ENCODE assay signal across 20 cellular contexts in genomic region chr2:168432100-168432499, GRCh38. TPM values are rescaled to one million over a fixed set of nuclear protein-coding genes. Genes with fewer than 3 reads are reported as not detected.
DNase-seq lines count a peak whose midpoint lies in the region; ATAC-seq and TF ChIP-seq lines count a peak whose summit lies in the region.
"Had no signal": no experiment of that assay in that cellular context is flagged by ENCODE, and none has a peak within 500 bp of the region (broad histone marks: within the 10 kb centered on the region; RNA-seq: fewer than 3 reads in every experiment).

No MANE protein-coding gene starts in this region.

- H3K9me2 ChIP-seq in SK-N-SH, result no peaks in the 10 kb centered on the region

- no peak overlapping the region for H2AFZ ChIP-seq in SK-N-SH (ENCODE audit: low read depth)

- peaks cover 0 to 40% of the 10 kb centered on the region in 2 experiments; a peak in 2 of 4 replicates for H3K4me1 ChIP-seq in SK-N-SH (ENCODE audit: control insufficient read depth in 1 of 2, insufficient read depth in 2 of 2, low read depth in 1 of 2, low read length in 1 of 2)

- no peak for DNase-seq in SK-N-SH
- DNase-seq in activated naive CD4-positive, alpha-beta T cell treated with Interleukin-2 at 50 U/mL for 16 hours, result no peak
- no peak for DNase-seq in activated T-helper 2 cell treated with anti-CD3 and anti-CD28 coated beads, Interferon-gamma antibody, Interleukin-2, Interleukin-4, amounts not matched to agents 10 μg/mL and 5 μg/mL and 100 μg/mL, durations not matched to agents 14 hours and 24 hours and 36 hours (ENCODE audit: low spot score)
- no peak for DNase-seq in occipital lobe (lab: John Stamatoyannopoulos, UW)
- DNase-seq in chondrocyte (ENCODE audit: low spot score), result no peak
- DNase-seq: AML-193, Caco-2, GDM1, Kasumi-1, NCI-H2081, NCI-H2171 treated with DMSO at 0.1 percent for 48 hours, NCI-H446, NCI-H69, SHP77 had no signal

- H3K4me3 Mint-ChIP-seq in activated naive CD4-positive, alpha-beta T cell treated with anti-CD3 and anti-CD28 coated beads, Interleukin-2, amount 50 U/mL, for 24 hours, result no peak overlapping the region
- H3K4me3 Mint-ChIP-seq in activated T-helper 2 cell treated with anti-CD3 and anti-CD28 coated beads, Interferon-gamma antibody, Interleukin-2, Interleukin-4, amounts not matched to agents 10 μg/mL and 5 μg/mL and 100 μg/mL, durations not matched to agents 14 hours and 24 hours and 36 hours (ENCODE audit: low read depth), result peak overlapping the region; percentile 33
- H3K4me3 Mint-ChIP-seq in stimulated activated naive CD8-positive, alpha-beta T cell treated with anti-CD3 and anti-CD28 coated beads, Interleukin-15, Interleukin-2, amounts not matched to agents 100 ng/mL and 50 ng/mL, for 24 hours, result no peak overlapping the region
- H3K4me3 Mint-ChIP-seq in chondrocyte (ENCODE audit: unreplicated experiment), result no peak overlapping the region
- H3K4me3 Mint-ChIP-seq: IgD-negative memory B cell had no signal

- no peaks in the 10 kb centered on the region for H3K27me3 ChIP-seq in SK-N-SH (ENCODE audit: insufficient read depth)

- CTCF ChIA-PET in SK-N-SH (lab: Yijun Ruan, JAX), result interaction anchor here (1.3 to 5.1 kb wide), 2 partner anchors 84 to 86 kb away, joined by 3 to 17 read pairs; no protein-coding TSS in a partner anchor

- intact Hi-C loops in activated T-helper 2 cell treated with anti-CD3 and anti-CD28 coated beads, Interferon-gamma antibody, Interleukin-2, Interleukin-4, amounts not matched to agents 10 μg/mL and 5 μg/mL and 100 μg/mL, durations not matched to agents 14 hours and 24 hours and 36 hours (cut with micrococcal nuclease), result loop anchor here (1.0 kb wide), 4 partner anchors 24 to 260 kb away; partner anchors contain the start of gene CERS6

- no peak overlapping the region for H3K4me3 ChIP-seq in SK-N-SH (ENCODE audit: low read depth in 2 of 2, low read length in 1 of 2)

- no peak for TF ChIP-seq RAD21 in SK-N-SH (IDR thresholded peaks at IDR 0.05; ENCODE audit: low read length)

- no peaks in the 10 kb centered on the region for H3K36me3 Mint-ChIP-seq in activated naive CD4-positive, alpha-beta T cell treated with anti-CD3 and anti-CD28 coated beads, Interleukin-2, amount 50 U/mL, for 24 hours
- H3K36me3 Mint-ChIP-seq in activated T-helper 2 cell treated with anti-CD3 and anti-CD28 coated beads, Interferon-gamma antibody, Interleukin-2, Interleukin-4, amounts not matched to agents 10 μg/mL and 5 μg/mL and 100 μg/mL, durations not matched to agents 14 hours and 24 hours and 36 hours (ENCODE audit: low read depth), result no peaks in the 10 kb centered on the region
- no peaks in the 10 kb centered on the region for H3K36me3 Mint-ChIP-seq in stimulated activated naive CD8-positive, alpha-beta T cell treated with anti-CD3 and anti-CD28 coated beads, Interleukin-15, Interleukin-2, amounts not matched to agents 100 ng/mL and 50 ng/mL, for 24 hours (ENCODE audit: low read depth)
- no peaks in the 10 kb centered on the region for H3K36me3 Mint-ChIP-seq in chondrocyte (ENCODE audit: low read depth)

- peak overlapping the region in 1 of 2 experiments; percentile 43; a peak in 2 of 4 replicates for H3K27ac ChIP-seq in SK-N-SH (ENCODE audit: low read depth in 2 of 2, low read length in 1 of 2)
- H3K27ac ChIP-seq: 22Rv1, C4-2B had no signal

- no peaks in the 10 kb centered on the region for H3F3A ChIP-seq in SK-N-SH (replicated peaks; ENCODE audit: insufficient read depth)

- H3K9ac ChIP-seq in SK-N-SH, result no peak overlapping the region

- ATAC-seq in SK-N-SH treated with all-trans-retinoic acid at 6 μM for 48 hours, result no peak

- TF ChIP-seq CTCF in SK-N-SH (IDR thresholded peaks at IDR 0.05), result no peak
- TF ChIP-seq CTCF in chondrocyte (IDR thresholded peaks at IDR 0.05), result no peak

- 55% methylated on average over 3 of the region's 3 CpGs for WGBS in SK-N-SH (ENCODE audit: low lambda C conversion rate)

- H3K27ac Mint-ChIP-seq in activated naive CD4-positive, alpha-beta T cell treated with anti-CD3 and anti-CD28 coated beads, Interleukin-2, amount 50 U/mL, for 24 hours, result peak overlapping the region; percentile 44
- H3K27ac Mint-ChIP-seq in activated T-helper 2 cell treated with anti-CD3 and anti-CD28 coated beads, Interferon-gamma antibody, Interleukin-2, Interleukin-4, amounts not matched to agents 10 μg/mL and 5 μg/mL and 100 μg/mL, durations not matched to agents 14 hours and 24 hours and 36 hours, result peak overlapping the region; percentile 70
- peak overlapping the region; percentile 74 for H3K27ac Mint-ChIP-seq in stimulated activated naive CD8-positive, alpha-beta T cell treated with anti-CD3 and anti-CD28 coated beads, Interleukin-15, Interleukin-2, amounts not matched to agents 100 ng/mL and 50 ng/mL, for 24 hours
- no peak overlapping the region for H3K27ac Mint-ChIP-seq in chondrocyte (ENCODE audit: unreplicated experiment)
- H3K27ac Mint-ChIP-seq: IgD-negative memory B cell had no signal

- no peaks in the 10 kb centered on the region for H4K20me1 ChIP-seq in SK-N-SH (ENCODE audit: insufficient read depth)

- no peaks in the 10 kb centered on the region for H3K79me2 ChIP-seq in SK-N-SH (ENCODE audit: insufficient read depth)

- H3K36me3 ChIP-seq in SK-N-SH (replicated peaks in 1 of 2; ENCODE audit: control insufficient read depth in 1 of 2, insufficient read depth in 2 of 2, low read length in 1 of 2), result no peaks in the 10 kb centered on the region

- peak in 1 of 2 experiments; percentile 62; a peak in 1 of 4 replicates for TF ChIP-seq EP300 in SK-N-SH (IDR thresholded peaks at IDR 0.05; ENCODE audit: borderline replicate concordance in 1 of 2, low read depth in 1 of 2, low read length in 1 of 2)

- no peaks in the 10 kb centered on the region for H3K9me3 ChIP-seq in SK-N-SH
- H3K9me3 ChIP-seq: Caco-2 had no signal

- no peaks in the 10 kb centered on the region for H3K9me3 Mint-ChIP-seq in activated naive CD4-positive, alpha-beta T cell treated with anti-CD3 and anti-CD28 coated beads, Interleukin-2, amount 50 U/mL, for 24 hours
- no peaks in the 10 kb centered on the region for H3K9me3 Mint-ChIP-seq in activated T-helper 2 cell treated with anti-CD3 and anti-CD28 coated beads, Interferon-gamma antibody, Interleukin-2, Interleukin-4, amounts not matched to agents 10 μg/mL and 5 μg/mL and 100 μg/mL, durations not matched to agents 14 hours and 24 hours and 36 hours
- peaks cover 4% of the 10 kb centered on the region for H3K9me3 Mint-ChIP-seq in stimulated activated naive CD8-positive, alpha-beta T cell treated with anti-CD3 and anti-CD28 coated beads, Interleukin-15, Interleukin-2, amounts not matched to agents 100 ng/mL and 50 ng/mL, for 24 hours
- no peaks in the 10 kb centered on the region for H3K9me3 Mint-ChIP-seq in chondrocyte (ENCODE audit: low read depth)
- H3K9me3 Mint-ChIP-seq: IgD-negative memory B cell had no signal

- H3K4me1 Mint-ChIP-seq in activated naive CD4-positive, alpha-beta T cell treated with anti-CD3 and anti-CD28 coated beads, Interleukin-2, amount 50 U/mL, for 24 hours, result peaks cover 52% of the 10 kb centered on the region
- peaks cover 40% of the 10 kb centered on the region for H3K4me1 Mint-ChIP-seq in activated T-helper 2 cell treated with anti-CD3 and anti-CD28 coated beads, Interferon-gamma antibody, Interleukin-2, Interleukin-4, amounts not matched to agents 10 μg/mL and 5 μg/mL and 100 μg/mL, durations not matched to agents 14 hours and 24 hours and 36 hours (ENCODE audit: low read depth)
- peaks cover 46% of the 10 kb centered on the region for H3K4me1 Mint-ChIP-seq in stimulated activated naive CD8-positive, alpha-beta T cell treated with anti-CD3 and anti-CD28 coated beads, Interleukin-15, Interleukin-2, amounts not matched to agents 100 ng/mL and 50 ng/mL, for 24 hours (ENCODE audit: low read depth)
- H3K4me1 Mint-ChIP-seq in chondrocyte (ENCODE audit: low read depth), result peaks cover 16% of the 10 kb centered on the region

- POLR2A ChIA-PET in SK-N-SH (lab: Yijun Ruan, JAX), result interaction anchor here (0.6 kb wide), 1 partner anchor 279 kb away, joined by 4 read pairs; no protein-coding TSS in a partner anchor

- H3K4me2 ChIP-seq in SK-N-SH, result no peak overlapping the region

- H3K27me3 Mint-ChIP-seq in activated naive CD4-positive, alpha-beta T cell treated with anti-CD3 and anti-CD28 coated beads, Interleukin-2, amount 50 U/mL, for 24 hours, result no peaks in the 10 kb centered on the region
- no peaks in the 10 kb centered on the region for H3K27me3 Mint-ChIP-seq in activated T-helper 2 cell treated with anti-CD3 and anti-CD28 coated beads, Interferon-gamma antibody, Interleukin-2, Interleukin-4, amounts not matched to agents 10 μg/mL and 5 μg/mL and 100 μg/mL, durations not matched to agents 14 hours and 24 hours and 36 hours (ENCODE audit: low read depth)
- no peaks in the 10 kb centered on the region for H3K27me3 Mint-ChIP-seq in stimulated activated naive CD8-positive, alpha-beta T cell treated with anti-CD3 and anti-CD28 coated beads, Interleukin-15, Interleukin-2, amounts not matched to agents 100 ng/mL and 50 ng/mL, for 24 hours
- peaks cover 2% of the 10 kb centered on the region for H3K27me3 Mint-ChIP-seq in chondrocyte (ENCODE audit: low read depth)

TF ChIP-seq in SK-N-SH treated with all-trans-retinoic acid at 6 μM for 48 hours, 23 proteins besides CTCF, POLR2A, EP300 and RAD21:
- TF ChIP-seq TCF4 (CRISPR knock-in tag; IDR thresholded peaks at IDR 0.05; ENCODE audit: borderline replicate concordance) (peak; percentile 34; the same call in 1 of the 2 replicates), ZNF70 (CRISPR knock-in tag; IDR thresholded peaks at IDR 0.05) (no peak)

TF ChIP-seq in SK-N-SH, 30 proteins besides CTCF, POLR2A, EP300 and RAD21 (continues in another document):
- TF ChIP-seq NFIC (IDR thresholded peaks at IDR 0.05; ENCODE audit: borderline replicate concordance), result no peak
- no peak for TF ChIP-seq NRF1 (IDR thresholded peaks at IDR 0.05; ENCODE audit: low read depth, low read length)
- no peak for TF ChIP-seq MEF2A (IDR thresholded peaks at IDR 0.05; ENCODE audit: borderline replicate concordance, low read depth)

RNA-seq across cellular contexts. Expression of gene CERS6, which starts 24.0 kb away (rescaled TPM):
- polyA plus RNA-seq in SK-N-SH (2012; rRNA removed), result 1.8 and 2.5 TPM in 2 replicates
- polyA plus RNA-seq in SK-N-SH (2012; cell fraction: cytosol; rRNA removed), result 4.0 and 4.3 TPM in 2 replicates
- polyA plus RNA-seq in SK-N-SH (2012; cell fraction: nucleus; rRNA removed), result 0.92 and 2.0 TPM in 2 replicates
- 21.5 and 22.4 TPM in 2 replicates for total RNA-seq in activated T-helper 2 cell treated with anti-CD3 and anti-CD28 coated beads, Interferon-gamma antibody, Interleukin-2, Interleukin-4, amounts not matched to agents 10 μg/mL and 5 μg/mL and 100 μg/mL, durations not matched to agents 14 hours and 24 hours and 36 hours
- total RNA-seq in occipital lobe, result 146 TPM
- total RNA-seq in chondrocyte, result 29.8 to 45.9 TPM (median 30.8 TPM) in 3 replicates
